8 cellular contexts compared by ENCODE assay signal in genomic region chr3:172709776-172710708, GRCh38. TPM values are rescaled to one million over a fixed set of nuclear protein-coding genes. Genes with fewer than 3 reads are reported as not detected.
DNase-seq lines count a peak whose midpoint lies in the region; ATAC-seq and TF ChIP-seq lines count a peak whose summit lies in the region.

No MANE protein-coding gene starts in this region.

- peak overlapping the region; percentile 47 for H3K9ac ChIP-seq in neural cell (ENCODE audit: low read length)

- peak overlapping the region; percentile 45 for H3K4me2 ChIP-seq in neural cell (ENCODE audit: low read length)

- H3K79me2 ChIP-seq in neural cell (replicated peaks; ENCODE audit: insufficient read depth, low read length), result no peaks in the 10 kb centered on the region

- H3K27ac Mint-ChIP-seq in activated T-helper 2 cell treated with anti-CD3 and anti-CD28 coated beads, Interferon-gamma antibody, Interleukin-2, Interleukin-4, amounts not matched to agents 10 μg/mL and 5 μg/mL and 100 μg/mL, durations not matched to agents 14 hours and 24 hours and 36 hours, result peak overlapping the region; percentile 27

- peaks cover 5% of the 10 kb centered on the region for H3K27me3 ChIP-seq in neural cell (ENCODE audit: insufficient read depth, low read depth, low read length)

- H3K36me3 Mint-ChIP-seq in activated T-helper 2 cell treated with anti-CD3 and anti-CD28 coated beads, Interferon-gamma antibody, Interleukin-2, Interleukin-4, amounts not matched to agents 10 μg/mL and 5 μg/mL and 100 μg/mL, durations not matched to agents 14 hours and 24 hours and 36 hours (ENCODE audit: low read depth), result no peaks in the 10 kb centered on the region

- H3K9me3 ChIP-seq in neural cell (ENCODE audit: low read length), result no peaks in the 10 kb centered on the region

- peak overlapping the region; percentile 67 for H3K27ac ChIP-seq in C4-2B
- H3K27ac ChIP-seq in neural cell (ENCODE audit: low read length), result no peak overlapping the region

- no peak for TF ChIP-seq EP300 in neural cell (conservative IDR thresholded peaks at IDR 0.05; ENCODE audit: poor library complexity, severe bottlenecking)

- peak; percentile 13 for ATAC-seq in GM19395 (IDR thresholded peaks at IDR 0.05; ENCODE audit: unreplicated experiment)
- no peak for ATAC-seq in HG02938 (IDR thresholded peaks at IDR 0.05; ENCODE audit: unreplicated experiment)
- ATAC-seq in HG03280 (IDR thresholded peaks at IDR 0.05; ENCODE audit: unreplicated experiment), result no peak

- peak; percentile 64 for DNase-seq in NCI-H146 (lab: John Stamatoyannopoulos, UW)
- no peak for DNase-seq in activated T-helper 2 cell treated with anti-CD3 and anti-CD28 coated beads, Interferon-gamma antibody, Interleukin-2, Interleukin-4, amounts not matched to agents 10 μg/mL and 5 μg/mL and 100 μg/mL, durations not matched to agents 14 hours and 24 hours and 36 hours (ENCODE audit: low spot score)
- DNase-seq in foreskin fibroblast, result peak in 1 of 2 donors; percentile 59

- TF ChIP-seq RAD21 in neural cell (conservative IDR thresholded peaks at IDR 0.05), result no peak

- peaks cover 5% of the 10 kb centered on the region for H3K27me3 Mint-ChIP-seq in activated T-helper 2 cell treated with anti-CD3 and anti-CD28 coated beads, Interferon-gamma antibody, Interleukin-2, Interleukin-4, amounts not matched to agents 10 μg/mL and 5 μg/mL and 100 μg/mL, durations not matched to agents 14 hours and 24 hours and 36 hours (ENCODE audit: low read depth)

- H3F3A ChIP-seq in neural cell (ENCODE audit: insufficient read depth, low read length, poor library complexity, severe bottlenecking), result no peaks in the 10 kb centered on the region

- H3K9me3 Mint-ChIP-seq in activated T-helper 2 cell treated with anti-CD3 and anti-CD28 coated beads, Interferon-gamma antibody, Interleukin-2, Interleukin-4, amounts not matched to agents 10 μg/mL and 5 μg/mL and 100 μg/mL, durations not matched to agents 14 hours and 24 hours and 36 hours, result no peaks in the 10 kb centered on the region

- H3K4me3 Mint-ChIP-seq in activated T-helper 2 cell treated with anti-CD3 and anti-CD28 coated beads, Interferon-gamma antibody, Interleukin-2, Interleukin-4, amounts not matched to agents 10 μg/mL and 5 μg/mL and 100 μg/mL, durations not matched to agents 14 hours and 24 hours and 36 hours (ENCODE audit: low read depth), result peak overlapping the region; percentile 88

- no peaks in the 10 kb centered on the region for H4K20me1 ChIP-seq in neural cell (ENCODE audit: insufficient read depth)

- no peaks in the 10 kb centered on the region for H3K9me2 ChIP-seq in neural cell (ENCODE audit: insufficient read depth, low read length)

- no peaks in the 10 kb centered on the region for H3K36me3 ChIP-seq in neural cell (ENCODE audit: insufficient read depth, low read length)

- peaks cover 19% of the 10 kb centered on the region for H3K4me1 Mint-ChIP-seq in activated T-helper 2 cell treated with anti-CD3 and anti-CD28 coated beads, Interferon-gamma antibody, Interleukin-2, Interleukin-4, amounts not matched to agents 10 μg/mL and 5 μg/mL and 100 μg/mL, durations not matched to agents 14 hours and 24 hours and 36 hours (ENCODE audit: low read depth)

- peak overlapping the region; percentile 46 for H2AFZ ChIP-seq in neural cell (ENCODE audit: low read depth, low read length)

- TF ChIP-seq CTCF in C4-2B (conservative IDR thresholded peaks at IDR 0.05) (no peak), foreskin fibroblast (IDR thresholded peaks at IDR 0.05; ENCODE audit: low read depth, low read length) (no peak), neural cell (IDR thresholded peaks at IDR 0.05; ENCODE audit: poor library complexity, severe bottlenecking) (no peak)

- peak overlapping the region; percentile 87 to 98 for H3K4me3 ChIP-seq in foreskin fibroblast (ENCODE audit: low read depth in 1 of 2, low read length in 2 of 2)
- peak overlapping the region; percentile 82 for H3K4me3 ChIP-seq in neural cell (ENCODE audit: low read length)

- intact Hi-C loops in activated T-helper 2 cell treated with anti-CD3 and anti-CD28 coated beads, Interferon-gamma antibody, Interleukin-2, Interleukin-4, amounts not matched to agents 10 μg/mL and 5 μg/mL and 100 μg/mL, durations not matched to agents 14 hours and 24 hours and 36 hours (cut with micrococcal nuclease), result loop anchor here (2.0 kb wide), 2 partner anchors 25 to 187 kb away; partner anchors contain the start of gene TNFSF10

TF ChIP-seq in neural cell, 6 proteins besides CTCF, POLR2A, EP300 and RAD21:
- no peak for TF ChIP-seq REST (IDR thresholded peaks at IDR 0.05; ENCODE audit: borderline replicate concordance)
- no peak for TF ChIP-seq EZH2 (IDR thresholded peaks at IDR 0.05; ENCODE audit: borderline replicate concordance, insufficient read depth, low read length, poor library complexity, severe bottlenecking)
- TF ChIP-seq POLR2AphosphoS5 (IDR thresholded peaks at IDR 0.05), result peak; percentile 16

RNA-seq across cellular contexts. Expression of gene NCEH1, which starts 0.8 kb away (rescaled TPM):
- 9.6 and 10.0 TPM in 2 replicates for total RNA-seq in activated T-helper 2 cell treated with anti-CD3 and anti-CD28 coated beads, Interferon-gamma antibody, Interleukin-2, Interleukin-4, amounts not matched to agents 10 μg/mL and 5 μg/mL and 100 μg/mL, durations not matched to agents 14 hours and 24 hours and 36 hours
- polyA plus RNA-seq in neural cell, result 2.1 TPM in 1 of 2 replicates, not detected in the other
- polyA minus RNA-seq in neural cell, result 0.46 and 1.5 TPM in 2 replicates

RNA-seq across cellular contexts. Expression of gene ECT2, which starts 40.5 kb away (rescaled TPM):
- total RNA-seq in activated T-helper 2 cell treated with anti-CD3 and anti-CD28 coated beads, Interferon-gamma antibody, Interleukin-2, Interleukin-4, amounts not matched to agents 10 μg/mL and 5 μg/mL and 100 μg/mL, durations not matched to agents 14 hours and 24 hours and 36 hours, result 39.5 and 40.3 TPM in 2 replicates
- polyA plus RNA-seq in neural cell, result 6.3 and 8.6 TPM in 2 replicates
- 7.9 and 8.3 TPM in 2 replicates for polyA minus RNA-seq in neural cell
